ENCODE assay signal across 8 cellular contexts in genomic region chr5:55037046-55037771, GRCh38. TPM values are rescaled to one million over a fixed set of nuclear protein-coding genes. Genes with fewer than 3 reads are reported as not detected.
DNase-seq lines count a peak whose midpoint lies in the region; ATAC-seq and TF ChIP-seq lines count a peak whose summit lies in the region.

No MANE protein-coding gene starts in this region.

- no peaks in the 10 kb centered on the region for H3K27me3 ChIP-seq in BLaER1
- H3K27me3 ChIP-seq in prostate gland (replicated peaks; ENCODE audit: insufficient read depth) = no peaks in the 10 kb centered on the region

- DNase-seq in NCI-H460 (ENCODE audit: extremely low read depth, low read depth) (peak; percentile 25), progenitor cell of endocrine pancreas (ENCODE audit: low spot score, unreplicated experiment) (no peak), prostate gland (ENCODE audit: low spot score) (no peak), NCI-H1417 treated with DMSO at 0.1 percent for 48 hours (lab: John Stamatoyannopoulos, UW) (no peak)
- DNase-seq in activated gamma-delta T cell treated with anti-CD3 and anti-CD28 coated beads, Interleukin-2, amount 50 U/mL, for 16 hours (ENCODE audit: low read depth) = peak; percentile 35
- peak in 8 of 10 donors; percentile 14 to 69 (median 42) for DNase-seq in naive thymus-derived CD8-positive, alpha-beta T cell

- 65% methylated on average over 7 of the region's 7 CpGs for WGBS in prostate gland

- TF ChIP-seq CTCF in progenitor cell of endocrine pancreas (IDR thresholded peaks at IDR 0.05; ENCODE audit: unreplicated experiment) = no peak
- no peak for TF ChIP-seq CTCF in prostate gland (IDR thresholded peaks at IDR 0.05)

- no peak for TF ChIP-seq POLR2A in prostate gland (IDR thresholded peaks at IDR 0.05)

- no peaks in the 10 kb centered on the region for H3K36me3 ChIP-seq in BLaER1
- no peaks in the 10 kb centered on the region for H3K36me3 ChIP-seq in prostate gland

- H4K20me1 ChIP-seq in BLaER1 = no peaks in the 10 kb centered on the region

- POLR2A ChIA-PET in naive thymus-derived CD8-positive, alpha-beta T cell (lab: Charles Lee) = interaction anchor here (0.5 to 2.3 kb wide), 15 partner anchors 8 to 1137 kb away, joined by 3 to 23 read pairs (median 4); partner anchors contain the start of gene GZMK

- H3K4me3 Mint-ChIP-seq in naive thymus-derived CD8-positive, alpha-beta T cell = peak overlapping the region in 9 of 10 donors; percentile 0 to 57 (median 41)
- no peak overlapping the region for H3K4me3 Mint-ChIP-seq in progenitor cell of endocrine pancreas (ENCODE audit: low read depth)

- intact Hi-C loops in prostate gland (cut with DNase I) = no loop called here

- no peak overlapping the region; the same call in 1 of the 2 replicates for H3K9ac ChIP-seq in BLaER1

- no peaks in the 10 kb centered on the region for H3K27me3 Mint-ChIP-seq in naive thymus-derived CD8-positive, alpha-beta T cell
- H3K27me3 Mint-ChIP-seq in progenitor cell of endocrine pancreas = no peaks in the 10 kb centered on the region

- peak overlapping the region; percentile 79 for H3K4me2 ChIP-seq in BLaER1

- H3K27ac ChIP-seq in BLaER1 (peak overlapping the region; percentile 56), prostate gland (no peak overlapping the region)

- no peaks in the 10 kb centered on the region for H3K36me3 Mint-ChIP-seq in naive thymus-derived CD8-positive, alpha-beta T cell
- H3K36me3 Mint-ChIP-seq in progenitor cell of endocrine pancreas (ENCODE audit: insufficient read depth) = no peaks in the 10 kb centered on the region

- peak; percentile 90 to 92 for ATAC-seq in naive thymus-derived CD8-positive, alpha-beta T cell
- ATAC-seq in HG02885 (IDR thresholded peaks at IDR 0.05; ENCODE audit: poor library complexity, unreplicated experiment) = no peak

- peak overlapping the region; percentile 35 to 98 (median 84) for H3K27ac Mint-ChIP-seq in naive thymus-derived CD8-positive, alpha-beta T cell
- H3K27ac Mint-ChIP-seq in progenitor cell of endocrine pancreas = no peak overlapping the region

- H3K4me1 Mint-ChIP-seq in naive thymus-derived CD8-positive, alpha-beta T cell = peaks cover 10 to 31% (median 26%) of the 10 kb centered on the region in 4 donors
- peaks cover 7% of the 10 kb centered on the region for H3K4me1 Mint-ChIP-seq in progenitor cell of endocrine pancreas (ENCODE audit: low read depth)

- H3K4me3 ChIP-seq in BLaER1 (no peak overlapping the region), prostate gland (no peak overlapping the region)

- H3K9me3 Mint-ChIP-seq in naive thymus-derived CD8-positive, alpha-beta T cell = no peaks in the 10 kb centered on the region
- no peaks in the 10 kb centered on the region for H3K9me3 Mint-ChIP-seq in progenitor cell of endocrine pancreas (ENCODE audit: low read depth)

- H3K4me1 ChIP-seq in BLaER1 (peaks cover 62% of the 10 kb centered on the region), prostate gland (replicated peaks) (no peaks in the 10 kb centered on the region)

- H3K9me3 ChIP-seq in BLaER1 (peaks cover 6% of the 10 kb centered on the region), prostate gland (no peaks in the 10 kb centered on the region)

RNA-seq across cellular contexts. Expression of gene GZMK, which starts 13.2 kb away (rescaled TPM):
- total RNA-seq in NCI-H460 (2014; rRNA removed; shearing (Covaris generic)) = not detected in 2 replicates
- not detected in 2 replicates for polyA plus RNA-seq in NCI-H460 (2014; cell fraction: nucleus; rRNA removed)
- total RNA-seq in naive thymus-derived CD8-positive, alpha-beta T cell = 1 to 10 TPM; 4.9 to 8.5 TPM
- 100 to 1,000 TPM in 1 of 3 donors, 10 to 100 TPM in 2; 10.1 to 227 (median 21.2) TPM for polyA plus RNA-seq in naive thymus-derived CD8-positive, alpha-beta T cell
- total RNA-seq in progenitor cell of endocrine pancreas (not detected in 2 replicates), prostate gland (under 1 TPM in 1 of 2 donors, not detected in 1; 0.45 TPM)

RNA-seq across cellular contexts. Expression of gene ESM1, which starts 51.8 kb away (rescaled TPM):
- 22.7 and 25.6 TPM in 2 replicates for total RNA-seq in NCI-H460 (2014; rRNA removed; shearing (Covaris generic))
- polyA plus RNA-seq in NCI-H460 (2014; cell fraction: nucleus; rRNA removed) = 0.57 and 1.8 TPM in 2 replicates
- total RNA-seq in naive thymus-derived CD8-positive, alpha-beta T cell = not detected
- polyA plus RNA-seq in naive thymus-derived CD8-positive, alpha-beta T cell = under 1 TPM in 2 of 3 donors, not detected in 1; 0.11 to 0.59 TPM
- not detected in 2 replicates for total RNA-seq in progenitor cell of endocrine pancreas
- total RNA-seq in prostate gland = not detected

Comparison
In these comparisons a context has a peak if more than half of its experiments do, and no peak if none do; other contexts are left out.
1. DNase-seq: peak in NCI-H460 (single experiment), activated gamma-delta T cell treated with anti-CD3 and anti-CD28 coated beads, Interleukin-2, amount 50 U/mL, for 16 hours (single experiment) and naive thymus-derived CD8-positive, alpha-beta T cell (8 of 10); none in progenitor cell of endocrine pancreas (single experiment), prostate gland (single experiment) and NCI-H1417 treated with DMSO at 0.1 percent for 48 hours (single experiment).
2. RNA of gene ESM1, which starts 51.8 kb away (total RNA-seq): 22.7 to 25.6 TPM in NCI-H460; not detected in naive thymus-derived CD8-positive, alpha-beta T cell, not detected in prostate gland and not detected in progenitor cell of endocrine pancreas; every median in the first group is over 10 times any median in the second.